In the genomic region with DNA sequence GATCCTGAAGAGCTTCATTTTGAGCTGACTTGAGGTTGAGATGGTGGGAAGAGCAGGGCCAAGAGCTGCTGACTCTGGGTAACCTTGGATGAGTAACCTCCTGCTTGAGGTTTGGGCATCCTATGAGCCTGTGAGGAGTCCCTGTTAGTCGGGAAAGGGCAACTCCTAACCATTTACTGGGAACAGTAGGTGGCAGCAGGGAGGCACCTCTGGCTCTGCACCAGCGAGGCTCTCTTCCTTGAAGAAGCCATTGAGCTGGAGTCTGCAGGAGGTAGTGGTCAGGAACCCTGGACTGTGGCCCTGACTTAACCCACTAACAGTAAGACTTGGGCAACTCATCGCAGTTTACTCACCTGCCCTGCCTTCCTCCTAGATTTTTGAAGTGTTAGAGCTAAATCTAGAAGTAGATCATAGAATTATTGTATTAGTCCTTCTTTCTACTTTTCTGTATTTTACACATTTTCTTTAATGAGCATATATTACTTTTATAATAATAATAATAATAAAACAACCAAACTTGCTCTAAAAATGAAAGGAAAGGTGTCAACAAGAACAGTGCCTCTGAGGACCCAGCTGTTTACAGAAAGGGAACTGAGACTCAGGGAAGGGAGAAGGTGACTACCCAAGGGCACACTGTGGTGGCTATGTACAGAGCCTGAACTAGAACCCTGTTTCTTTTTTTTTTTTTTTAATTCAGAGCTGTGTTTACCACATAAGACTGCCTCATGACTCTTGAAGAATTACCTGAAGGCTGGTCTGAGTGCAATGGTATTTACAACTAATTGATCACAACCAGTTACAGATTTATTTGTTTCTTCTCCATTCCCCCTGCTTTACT, we compare ENCODE assay signal across 8 cellular contexts. TPM values are rescaled to one million over a fixed set of nuclear protein-coding genes. Genes with fewer than 3 reads are reported as not detected.
DNase-seq lines count a peak whose midpoint lies in the region; ATAC-seq and TF ChIP-seq lines count a peak whose summit lies in the region.

No MANE protein-coding gene starts in this region.

- H3K36me3 ChIP-seq in right atrium auricular region = no peaks in the 10 kb centered on the region

- H3K4me3 ChIP-seq in right atrium auricular region = no peak overlapping the region
- H3K4me3 ChIP-seq in retinal pigment epithelial cell (ENCODE audit: low read length) = no peak overlapping the region

- H3K9me3 ChIP-seq in right atrium auricular region = no peaks in the 10 kb centered on the region

- in situ Hi-C loops in G401 (cut with HindIII; ENCODE audit: low sequenced_read_pairs) = loop anchor here (25.0 kb wide), 1 partner anchor 141 kb away; no protein-coding TSS in a partner anchor

- H3K4me1 ChIP-seq in right atrium auricular region = no peaks in the 10 kb centered on the region

- no peaks in the 10 kb centered on the region for H3K27me3 ChIP-seq in right atrium auricular region

- no peak overlapping the region for H3K27ac ChIP-seq in right atrium auricular region

- TF ChIP-seq CTCF in right atrium auricular region (IDR thresholded peaks at IDR 0.05) (peak; percentile 58 to 77), retinal pigment epithelial cell (conservative IDR thresholded peaks at IDR 0.05; ENCODE audit: low read depth, low read length) (peak; percentile 93)

- DNase-seq in G401 (ENCODE audit: low spot score) (peak; percentile 88), H4 (ENCODE audit: low spot score) (peak; percentile 80), MV-4-11 (lab: John Stamatoyannopoulos, UW) (peak; percentile 69), SW480 (ENCODE audit: low spot score) (peak; percentile 72), amygdala (lab: John Stamatoyannopoulos, UW) (peak in 50 of 56 donors; percentile 1 to 77 (median 38)), right atrium auricular region (ENCODE audit: low spot score) (peak; percentile 69), retinal pigment epithelial cell (ENCODE audit: low read depth) (peak; percentile 24)

- ATAC-seq in HG02884 (IDR thresholded peaks at IDR 0.05; ENCODE audit: unreplicated experiment) = no peak

RNA-seq across cellular contexts. Expression of a gene that starts 47.5 kb away (rescaled TPM):
- not detected in 2 replicates for total RNA-seq in G401 (2014; rRNA removed; shearing (Covaris generic))
- total RNA-seq in H4 (2014; rRNA removed; shearing (Covaris generic)) = not detected in 2 replicates
- total RNA-seq in right atrium auricular region = 10 to 100 TPM in 1 of 2 donors, under 1 TPM in 1; 0.71 to 15.5 TPM

RNA-seq across cellular contexts. Expression of a gene that starts 53.7 kb away (rescaled TPM):
- total RNA-seq in G401 (2014; rRNA removed; shearing (Covaris generic)) = 10.0 and 10.8 TPM in 2 replicates
- 8.1 and 10.6 TPM in 2 replicates for total RNA-seq in H4 (2014; rRNA removed; shearing (Covaris generic))
- 1 to 10 TPM; 4.0 to 6.4 TPM for total RNA-seq in right atrium auricular region

RNA-seq across cellular contexts. Expression of a gene that starts 58.1 kb away (rescaled TPM):
- 152 and 186 TPM in 2 replicates for total RNA-seq in G401 (2014; rRNA removed; shearing (Covaris generic))
- total RNA-seq in H4 (2014; rRNA removed; shearing (Covaris generic)) = 112 and 113 TPM in 2 replicates
- total RNA-seq in right atrium auricular region = 100 to 1,000 TPM; 183 to 226 TPM

Comparison
In these comparisons a context has a peak if more than half of its experiments do, and no peak if none do; other contexts are left out.
1. DNase-seq: peak in every context shown above with its lines; median percentile 88 in G401; 80 in H4; 72 in SW480; 69 in MV-4-11; 69 in right atrium auricular region; 38 in amygdala; 24 in retinal pigment epithelial cell.